ENCODE assay signal across 9 cellular contexts in genomic region chr7:27102578-27103442, GRCh38. TPM values are rescaled to one million over a fixed set of nuclear protein-coding genes. Genes with fewer than 3 reads are reported as not detected.
DNase-seq lines count a peak whose midpoint lies in the region; ATAC-seq, FAIRE-seq and TF ChIP-seq lines count a peak whose summit lies in the region.
"Had no signal": no experiment of that assay in that cellular context is flagged by ENCODE, and none has a peak within 500 bp of the region (broad histone marks: within the 10 kb centered on the region; RNA-seq: fewer than 3 reads in every experiment).

TSS of gene HOXA2 (minus strand) at chr7:27102683. CDS start at chr7:27102500, 183 bp downstream.

- TF ChIP-seq CTCF in AG04450 (IDR thresholded peaks at IDR 0.05; ENCODE audit: low read depth, low read length): no peak

- intact Hi-C loops in activated CD4-positive, alpha-beta T cell treated with anti-CD3 and anti-CD28 coated beads, Interleukin-2, amount 10 ng/mL, durations not matched to agents 24 days and 14 days (cut with micrococcal nuclease): no loop called here

- H3K4me3 ChIP-seq in AG04450 (ENCODE audit: low read depth, low read length): peak within 1 kb of the TSS; percentile 70

- H3K27ac ChIP-seq in AG04450 (ENCODE audit: low read depth, low read length): peak within 1 kb of the TSS; percentile 93

- CTCF ChIA-PET in AG04450 (lab: Charles Lee): interaction anchor here (0.6 kb wide), 1 partner anchor 249 kb away, joined by 3 read pairs; no protein-coding TSS in a partner anchor

- FAIRE-seq in RCC 7860 (lab: Jason Lieb, UNC): peak; percentile 70

- H3K4me1 Mint-ChIP-seq in natural killer cell treated with Interleukin-12 subunit alpha and Interleukin-12 subunit beta and Interleukin-15 and Interleukin-18, amount 100 ng/mL, for 72 hours (ENCODE audit: low read depth in 2 of 2): peaks cover 20 to 32% of the 10 kb centered on the region in 2 donors
- peaks cover 7% of the 10 kb centered on the region for H3K4me1 Mint-ChIP-seq in activated CD4-positive, alpha-beta T cell treated with anti-CD3 and anti-CD28 coated beads, Interleukin-2, amount 10 ng/mL, durations not matched to agents 24 days and 14 days

- no peaks in the 10 kb centered on the region for H3K27me3 ChIP-seq in AG04450 (ENCODE audit: control insufficient read depth, insufficient read depth, low read length)

- no peaks in the 10 kb centered on the region for H3K9me3 Mint-ChIP-seq in natural killer cell treated with Interleukin-12 subunit alpha and Interleukin-12 subunit beta and Interleukin-15 and Interleukin-18, amount 100 ng/mL, for 72 hours
- no peaks in the 10 kb centered on the region for H3K9me3 Mint-ChIP-seq in activated CD4-positive, alpha-beta T cell treated with anti-CD3 and anti-CD28 coated beads, Interleukin-2, amount 10 ng/mL, durations not matched to agents 24 days and 14 days

- peaks cover 20% of the 10 kb centered on the region for H3K36me3 Mint-ChIP-seq in natural killer cell treated with Interleukin-12 subunit alpha and Interleukin-12 subunit beta and Interleukin-15 and Interleukin-18, amount 100 ng/mL, for 72 hours
- H3K36me3 Mint-ChIP-seq in activated CD4-positive, alpha-beta T cell treated with anti-CD3 and anti-CD28 coated beads, Interleukin-2, amount 10 ng/mL, durations not matched to agents 24 days and 14 days (ENCODE audit: low read depth): peaks cover 6% of the 10 kb centered on the region

- H3K27ac Mint-ChIP-seq in natural killer cell treated with Interleukin-12 subunit alpha and Interleukin-12 subunit beta and Interleukin-15 and Interleukin-18, amount 100 ng/mL, for 72 hours: no peak within 1 kb of the TSS
- H3K27ac Mint-ChIP-seq in activated CD4-positive, alpha-beta T cell treated with anti-CD3 and anti-CD28 coated beads, Interleukin-2, amount 10 ng/mL, durations not matched to agents 24 days and 14 days: no peak within 1 kb of the TSS

- DNase-seq in AG04450 (ENCODE audit: low read depth, low spot score) (no peak), RCC 7860 (ENCODE audit: low spot score) (peak; percentile 69), NCI-H446 treated with DMSO at 0.1 percent for 48 hours (lab: John Stamatoyannopoulos, UW) (no peak)
- DNase-seq in natural killer cell treated with Interleukin-12 subunit alpha and Interleukin-12 subunit beta and Interleukin-15 and Interleukin-18, amount 100 ng/mL, for 72 hours (ENCODE audit: low spot score): no peak
- DNase-seq in stimulated activated CD8-positive, alpha-beta memory T cell treated with anti-CD3 and anti-CD28 coated beads, Interleukin-4, amount 100 ng/mL, for 48 hours: no peak
- no peak for DNase-seq in activated CD4-positive, alpha-beta T cell treated with anti-CD3 and anti-CD28 coated beads, Interleukin-2, amount 10 ng/mL, durations not matched to agents 24 days and 14 days
- DNase-seq: hypothalamus had no signal

- H3K9me3 ChIP-seq in AG04450 (ENCODE audit: control insufficient read depth, insufficient read depth, low read length): peaks cover 4% of the 10 kb centered on the region; the same call in 1 of the 2 replicates

- peaks cover 38 to 62% of the 10 kb centered on the region in 2 donors for H3K27me3 Mint-ChIP-seq in natural killer cell treated with Interleukin-12 subunit alpha and Interleukin-12 subunit beta and Interleukin-15 and Interleukin-18, amount 100 ng/mL, for 72 hours
- H3K27me3 Mint-ChIP-seq in activated CD4-positive, alpha-beta T cell treated with anti-CD3 and anti-CD28 coated beads, Interleukin-2, amount 10 ng/mL, durations not matched to agents 24 days and 14 days: peaks cover 78% of the 10 kb centered on the region

- H3K4me3 Mint-ChIP-seq in natural killer cell treated with Interleukin-12 subunit alpha and Interleukin-12 subunit beta and Interleukin-15 and Interleukin-18, amount 100 ng/mL, for 72 hours: peak within 1 kb of the TSS; percentile 16
- no peak within 1 kb of the TSS for H3K4me3 Mint-ChIP-seq in activated CD4-positive, alpha-beta T cell treated with anti-CD3 and anti-CD28 coated beads, Interleukin-2, amount 10 ng/mL, durations not matched to agents 24 days and 14 days

- ATAC-seq in esophagus mucosa (peak; percentile 41), GM21717 (IDR thresholded peaks at IDR 0.05; ENCODE audit: unreplicated experiment) (no peak)
- peak in 1 of 2 donors; percentile 27 for ATAC-seq in natural killer cell treated with Interleukin-12 subunit alpha and Interleukin-12 subunit beta and Interleukin-15 and Interleukin-18, amount 100 ng/mL, for 72 hours

- POLR2A ChIA-PET in AG04450 (lab: Yijun Ruan, JAX): interaction anchor here (0.7 kb wide), 1 partner anchor 17 kb away, joined by 3 read pairs; no protein-coding TSS in a partner anchor

RNA-seq across cellular contexts. Expression of gene HOXA2, which starts in this region (rescaled TPM):
- polyA plus RNA-seq in AG04450 (2011; rRNA removed): 3.1 and 4.1 TPM in 2 replicates
- polyA minus RNA-seq in AG04450 (2011; rRNA and poly(A)+ RNA removed): 2.4 and 3.0 TPM in 2 replicates
- 1.1 TPM for total RNA-seq in esophagus mucosa
- total RNA-seq in natural killer cell treated with Interleukin-12 subunit alpha and Interleukin-12 subunit beta and Interleukin-15 and Interleukin-18, amount 100 ng/mL, for 72 hours: not detected
- not detected in 2 replicates for total RNA-seq in activated CD4-positive, alpha-beta T cell treated with anti-CD3 and anti-CD28 coated beads, Interleukin-2, amount 10 ng/mL, durations not matched to agents 24 days and 14 days
